In genomic region chr2:219279916-219280516, GRCh38 we compare ENCODE assay signal across 1 cellular context.
TF ChIP-seq lines count a peak whose summit lies in the region.

No MANE protein-coding gene starts in this region.

TF ChIP-seq in endothelial cell of umbilical vein, 7 proteins besides CTCF, POLR2A, EP300 and RAD21:
- TF ChIP-seq POLR2AphosphoS5 (IDR thresholded peaks at IDR 0.05; ENCODE audit: insufficient read depth, low read depth, low read length) (no peak), MYC (IDR thresholded peaks at IDR 0.05; ENCODE audit: low read depth, low read length) (no peak), GATA2 (IDR thresholded peaks at IDR 0.05; ENCODE audit: insufficient read depth, insufficient read length, low read depth, low read length) (no peak), EZH2 (IDR thresholded peaks at IDR 0.05; ENCODE audit: borderline replicate concordance, low read depth, low read length, severe bottlenecking) (no peak), FOS (IDR thresholded peaks at IDR 0.05; ENCODE audit: borderline replicate concordance, insufficient read depth, low read length) (no peak), JUN (IDR thresholded peaks at IDR 0.05; ENCODE audit: borderline replicate concordance, insufficient read depth, insufficient read length, low read depth) (no peak), MAX (IDR thresholded peaks at IDR 0.05; ENCODE audit: insufficient read depth, insufficient read length) (no peak)
TF ChIP-seq in endothelial cell of umbilical vein: peak in this region for 0.
